ENCODE assay signal across 8 cellular contexts in genomic region chr14:92563359-92563758, GRCh38. TPM values are rescaled to one million over a fixed set of nuclear protein-coding genes. Genes with fewer than 3 reads are reported as not detected.
DNase-seq lines count a peak whose midpoint lies in the region; ATAC-seq, FAIRE-seq and TF ChIP-seq lines count a peak whose summit lies in the region.

No MANE protein-coding gene starts in this region.

- H3K4me3 ChIP-seq in ascending aorta: no peak overlapping the region
- H3K4me3 ChIP-seq in smooth muscle cell: no peak overlapping the region
- no peak overlapping the region for H3K4me3 ChIP-seq in thyroid gland (replicated peaks in 1 of 3)
- no peak overlapping the region for H3K4me3 ChIP-seq in kidney (ENCODE audit: low read length in 2 of 2)
- H3K4me3 ChIP-seq in breast epithelium: no peak overlapping the region

- ATAC-seq in activated naive CD4-positive, alpha-beta T cell treated with anti-CD3 and anti-CD28 coated beads, Interleukin-2, amount 50 U/mL, for 72 hours: peak; percentile 85 to 89
- ATAC-seq in HG03196 (IDR thresholded peaks at IDR 0.05; ENCODE audit: unreplicated experiment): peak; percentile 71

- H3K4me1 ChIP-seq in ascending aorta: peaks cover 3 to 34% of the 10 kb centered on the region in 2 donors
- no peaks in the 10 kb centered on the region for H3K4me1 ChIP-seq in smooth muscle cell (ENCODE audit: low read depth)
- H3K4me1 ChIP-seq in thyroid gland: no peaks in the 10 kb centered on the region
- H3K4me1 ChIP-seq in kidney (ENCODE audit: control insufficient read depth in 1 of 2, insufficient read depth in 1 of 2, low read depth in 1 of 2, low read length in 2 of 2): no peaks in the 10 kb centered on the region
- no peaks in the 10 kb centered on the region for H3K4me1 ChIP-seq in breast epithelium

- DNase-seq in activated naive CD4-positive, alpha-beta T cell treated with anti-CD3 and anti-CD28 coated beads, Interleukin-2, amount 50 U/mL, for 72 hours (ENCODE audit: low spot score in 2 of 2): no peak
- DNase-seq in activated naive CD4-positive, alpha-beta T cell (lab: John Stamatoyannopoulos, UW): no peak
- DNase-seq in ascending aorta (ENCODE audit: low spot score in 2 of 2) (no peak), smooth muscle cell (lab: John Stamatoyannopoulos, UW; ENCODE audit: unreplicated experiment) (no peak), thyroid gland (no peak), kidney (no peak), breast epithelium (ENCODE audit: low spot score in 2 of 2) (no peak)

- H3K9me3 Mint-ChIP-seq in activated naive CD4-positive, alpha-beta T cell treated with anti-CD3 and anti-CD28 coated beads, Interleukin-2, amount 50 U/mL, for 72 hours: peaks cover 7 to 11% of the 10 kb centered on the region in 2 donors

- no peak overlapping the region for H3K27ac Mint-ChIP-seq in activated naive CD4-positive, alpha-beta T cell treated with anti-CD3 and anti-CD28 coated beads, Interleukin-2, amount 50 U/mL, for 72 hours

- TF ChIP-seq POLR2A in thyroid gland (IDR thresholded peaks at IDR 0.05) (no peak), breast epithelium (IDR thresholded peaks at IDR 0.05) (no peak)

- TF ChIP-seq CTCF in ascending aorta (IDR thresholded peaks at IDR 0.05) (no peak), smooth muscle cell (IDR thresholded peaks at IDR 0.05; ENCODE audit: borderline replicate concordance, insufficient read depth, poor library complexity, severe bottlenecking) (no peak), thyroid gland (IDR thresholded peaks at IDR 0.05) (no peak), kidney (IDR thresholded peaks at IDR 0.05; ENCODE audit: borderline replicate concordance, extremely low read depth, insufficient read depth) (no peak), breast epithelium (IDR thresholded peaks at IDR 0.05) (no peak)

- no peaks in the 10 kb centered on the region for H3F3A ChIP-seq in smooth muscle cell (ENCODE audit: low read depth)

- no peak overlapping the region for H3K4me2 ChIP-seq in smooth muscle cell

- no peaks in the 10 kb centered on the region for H3K79me2 ChIP-seq in smooth muscle cell (ENCODE audit: low read depth)

- H3K36me3 ChIP-seq in ascending aorta (peaks cover 12% of the 10 kb centered on the region in 2 donors), smooth muscle cell (ENCODE audit: low read depth) (no peaks in the 10 kb centered on the region), thyroid gland (no peaks in the 10 kb centered on the region), kidney (ENCODE audit: control insufficient read depth in 1 of 2, insufficient read depth in 2 of 2, low read length in 2 of 2) (peaks cover 0 to 4% of the 10 kb centered on the region in 2 donors), breast epithelium (no peaks in the 10 kb centered on the region)

- H2AFZ ChIP-seq in smooth muscle cell (ENCODE audit: low read depth): no peak overlapping the region

- 22% methylated on average over 1 of the region's 1 CpG for WGBS in smooth muscle cell (ENCODE audit: low lambda C conversion rate)
- WGBS in thyroid gland, 2 donors: 44 to 58% methylated on average over 1 of the region's 1 CpG

- H3K9ac ChIP-seq in smooth muscle cell (ENCODE audit: low read depth): no peak overlapping the region
- no peak overlapping the region for H3K9ac ChIP-seq in kidney (ENCODE audit: low read length in 2 of 2)

- intact Hi-C loops in ascending aorta (cut with DNase I): no loop called here
- intact Hi-C loops in thyroid gland (cut with DNase I): no loop called here
- intact Hi-C loops in kidney (cut with DNase I): no loop called here
- intact Hi-C loops in breast epithelium (cut with DNase I; ENCODE audit: low total_unique reads): no loop called here

- H3K36me3 Mint-ChIP-seq in activated naive CD4-positive, alpha-beta T cell treated with anti-CD3 and anti-CD28 coated beads, Interleukin-2, amount 50 U/mL, for 72 hours: peaks cover 22 to 38% of the 10 kb centered on the region in 2 donors

- no peaks in the 10 kb centered on the region for H3K27me3 ChIP-seq in ascending aorta
- no peaks in the 10 kb centered on the region for H3K27me3 ChIP-seq in smooth muscle cell (ENCODE audit: low read depth)
- no peaks in the 10 kb centered on the region for H3K27me3 ChIP-seq in thyroid gland
- no peaks in the 10 kb centered on the region for H3K27me3 ChIP-seq in breast epithelium

- H3K9me3 ChIP-seq in ascending aorta (peaks cover 0 to 4% of the 10 kb centered on the region in 2 donors), smooth muscle cell (replicated peaks; ENCODE audit: low read depth) (no peaks in the 10 kb centered on the region), thyroid gland (no peaks in the 10 kb centered on the region), kidney (ENCODE audit: control insufficient read depth in 1 of 2, low read length in 2 of 2) (peaks cover 0 to 12% of the 10 kb centered on the region in 2 donors), breast epithelium (peaks cover 8 to 11% of the 10 kb centered on the region in 2 donors)

- H4K20me1 ChIP-seq in smooth muscle cell (ENCODE audit: low read depth): no peaks in the 10 kb centered on the region

- no peak for FAIRE-seq in kidney (lab: Jason Lieb, UNC)

- peak overlapping the region; percentile 71 to 74 for H3K27ac ChIP-seq in ascending aorta
- H3K27ac ChIP-seq in smooth muscle cell (ENCODE audit: low read depth): peak overlapping the region; percentile 70
- H3K27ac ChIP-seq in thyroid gland: no peak overlapping the region
- H3K27ac ChIP-seq in kidney (ENCODE audit: low read depth in 2 of 2, low read length in 2 of 2): no peak overlapping the region
- no peak overlapping the region for H3K27ac ChIP-seq in breast epithelium

RNA-seq across cellular contexts. Expression of gene RIN3, which starts 49.8 kb away (rescaled TPM):
- 10 to 100 TPM; 21.1 to 27.9 TPM for total RNA-seq in activated naive CD4-positive, alpha-beta T cell treated with anti-CD3 and anti-CD28 coated beads, Interleukin-2, amount 50 U/mL, for 72 hours
- total RNA-seq in ascending aorta (30.3 TPM), smooth muscle cell (1.7 and 2.7 TPM in 2 replicates), thyroid gland (1 to 10 TPM; 4.7 to 7.9 (median 6.6) TPM), kidney (30.4 TPM), breast epithelium (10 to 100 TPM; 10.7 to 19.7 (median 12.1) TPM)
- polyA plus RNA-seq in smooth muscle cell (3.8 and 8.0 TPM in 2 replicates), kidney (ENCODE audit: insufficient read depth, low read depth, low replicate concordance) (7.1 TPM)

Comparison
In these comparisons a context has a peak if more than half of its experiments do, and no peak if none do; other contexts are left out.
1. H3K27ac ChIP-seq: peak in ascending aorta (2 of 2) and smooth muscle cell (single experiment); none in thyroid gland (0 of 3), kidney (0 of 2) and breast epithelium (0 of 2).